In genomic region chr14:99840774-99841305, GRCh38 we compare ENCODE assay signal across 24 cellular contexts. TPM values are rescaled to one million over a fixed set of nuclear protein-coding genes. Genes with fewer than 3 reads are reported as not detected.
"Had no signal": no experiment of that assay in that cellular context is flagged by ENCODE, and none has a peak within 500 bp of the region (broad histone marks: within the 10 kb centered on the region; RNA-seq: fewer than 3 reads in every experiment).

No MANE protein-coding gene starts in this region.

- H3K4me3 ChIP-seq: ascending aorta, body of pancreas, K562 had no signal

- ATAC-seq: activated CD8-positive, alpha-beta memory T cell treated with anti-CD3 and anti-CD28 coated beads, Interleukin-2, amount 10 ng/mL, durations not matched to agents 7 days and 5 days; body of pancreas; K562; T-helper 17 cell had no signal

- H3K9me3 ChIP-seq: ascending aorta, body of pancreas had no signal

- H3K27me3 ChIP-seq: ascending aorta, body of pancreas had no signal

- H3K36me3 ChIP-seq: ascending aorta had no signal

- H3K27ac ChIP-seq: ascending aorta, body of pancreas had no signal

- DNase-seq: activated B cell treated with CpG ODN at 0.5 μM for 24 hours; activated CD4-positive, alpha-beta T cell treated with anti-CD3 and anti-CD28 coated beads for 1 hour; activated CD4-positive, alpha-beta T cell treated with anti-CD3 and anti-CD28 coated beads, Interleukin-2, amount 10 ng/mL, durations not matched to agents 24 days and 14 days; activated CD4-positive, alpha-beta T cell treated with anti-CD3 and anti-CD28 coated beads, Interleukin-2, amount 50 U/mL, for 48 hours; activated CD8-positive, alpha-beta memory T cell treated with anti-CD3 and anti-CD28 coated beads, Interleukin-2, amount 10 ng/mL, durations not matched to agents 7 days and 5 days; activated effector memory CD4-positive, alpha-beta T cell treated with Interleukin-2 at 50 U/mL for 16 hours; activated naive CD4-positive, alpha-beta T cell; activated T-cell treated with anti-CD3 and anti-CD28 coated beads, Interleukin-2, amount 50 U/mL, for 24 hours; amniotic stem cell; body of pancreas; Karpas-422; MM.1S; NCI-H146; NCI-H187 treated with DMSO at 0.1 percent for 48 hours; NCI-H2081 treated with DMSO at 0.1 percent for 48 hours; NCI-H345; NCI-H510A; NCI-H526 treated with DMSO at 0.1 percent for 48 hours; NCI-H82; SIG-M5; T-helper 17 cell; T-helper 9 cell had no signal

RNA-seq across cellular contexts. Expression of gene EML1, which starts 47.6 kb away (rescaled TPM):
- total RNA-seq: activated B cell treated with CpG ODN at 0.5 μM for 24 hours; activated CD8-positive, alpha-beta memory T cell treated with anti-CD3 and anti-CD28 coated beads, Interleukin-2, amount 10 ng/mL, durations not matched to agents 7 days and 5 days had no signal
